Comparison of ENCODE assay signal across 8 cellular contexts in the genomic region with DNA sequence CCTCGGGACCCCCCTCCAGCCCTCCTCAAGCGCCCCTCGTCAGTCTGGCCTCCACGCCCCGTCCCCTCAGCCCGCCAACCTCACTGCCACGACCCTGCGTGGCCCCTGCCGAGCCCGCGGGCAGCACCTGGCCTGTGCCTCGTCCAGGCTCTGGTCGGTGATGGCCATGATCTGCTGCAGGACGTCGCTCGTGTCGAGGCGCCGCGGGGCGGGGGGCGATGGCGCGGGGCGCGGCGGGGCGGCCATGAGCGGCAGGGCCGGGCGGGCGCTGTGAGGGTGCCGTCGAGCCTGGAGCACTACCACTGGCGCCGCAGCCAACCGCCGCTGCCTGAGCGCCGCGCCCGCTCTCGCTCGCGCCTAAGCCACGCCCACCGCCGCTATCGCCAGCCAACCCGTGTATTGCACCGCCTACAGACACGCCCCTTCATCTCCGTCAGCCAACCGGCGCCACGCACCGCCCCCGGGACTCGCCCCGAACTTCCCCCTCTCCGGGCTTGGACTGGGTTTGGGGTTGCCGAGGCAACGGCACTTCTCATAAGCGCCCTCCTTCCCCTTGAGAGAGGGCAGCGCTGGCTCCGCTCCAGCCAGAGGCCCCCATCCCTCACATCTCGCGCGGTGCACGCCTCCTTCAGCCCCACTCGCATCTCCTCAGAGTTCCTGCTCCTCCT.
DNase-seq lines count a peak whose midpoint lies in the region; TF ChIP-seq lines count a peak whose summit lies in the region.

A gene with protein sequence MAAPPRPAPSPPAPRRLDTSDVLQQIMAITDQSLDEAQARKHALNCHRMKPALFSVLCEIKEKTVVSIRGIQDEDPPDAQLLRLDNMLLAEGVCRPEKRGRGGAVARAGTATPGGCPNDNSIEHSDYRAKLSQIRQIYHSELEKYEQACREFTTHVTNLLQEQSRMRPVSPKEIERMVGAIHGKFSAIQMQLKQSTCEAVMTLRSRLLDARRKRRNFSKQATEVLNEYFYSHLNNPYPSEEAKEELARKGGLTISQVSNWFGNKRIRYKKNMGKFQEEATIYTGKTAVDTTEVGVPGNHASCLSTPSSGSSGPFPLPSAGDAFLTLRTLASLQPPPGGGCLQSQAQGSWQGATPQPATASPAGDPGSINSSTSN (minus strand): TSS at position 304 of the 668 bp plus-strand sequence. CDS start 58 bp downstream, at position 246.

- H3K27me3 ChIP-seq in endocrine pancreas (ENCODE audit: control insufficient read depth, insufficient read depth, low read length) = no peaks in the 10 kb centered on the region

- H3K9ac ChIP-seq in endocrine pancreas (ENCODE audit: control insufficient read depth, insufficient read depth, low read length) = peak within 1 kb of the TSS; percentile 50

- no peak within 1 kb of the TSS for H3K4me3 ChIP-seq in endocrine pancreas (ENCODE audit: control insufficient read depth, insufficient read depth, low read length)

- no peaks in the 10 kb centered on the region for H3K9me3 ChIP-seq in endocrine pancreas (ENCODE audit: control insufficient read depth, low read length)

- H3K4me1 ChIP-seq in endocrine pancreas (ENCODE audit: control insufficient read depth, insufficient read depth, low read length) = no peaks in the 10 kb centered on the region

- TF ChIP-seq CTCF in GM20000 (IDR thresholded peaks at IDR 0.05; ENCODE audit: extremely low read depth, missing control alignments) = no peak

- no peaks in the 10 kb centered on the region for H3K36me3 ChIP-seq in endocrine pancreas (ENCODE audit: control insufficient read depth, insufficient read depth, low read length)

- DNase-seq in COR-L47 (lab: John Stamatoyannopoulos, UW) (peak; percentile 99), GM20000 (ENCODE audit: low spot score) (peak; percentile 99), HS-27A (ENCODE audit: low read depth) (peak; percentile 59), NOMO-1 treated with DMSO at 0.1 percent for 48 hours (lab: John Stamatoyannopoulos, UW; ENCODE audit: unreplicated experiment) (peak; percentile 99), midbrain (lab: John Stamatoyannopoulos, UW) (peak; percentile 85)
- DNase-seq in activated CD8-positive, alpha-beta memory T cell treated with anti-CD3 and anti-CD28 coated beads for 4 hours (ENCODE audit: low read depth in 2 of 2) = peak; percentile 98
- peak; percentile 98 to 99 for DNase-seq in stimulated activated CD8-positive, alpha-beta memory T cell treated with anti-CD3 and anti-CD28 coated beads, Interleukin-2, amount 100 ng/mL, for 1 hour (ENCODE audit: low read depth in 2 of 2)
